In genomic region chr1:157105298-157105987, GRCh38 we compare ENCODE assay signal across 29 cellular contexts. TPM values are rescaled to one million over a fixed set of nuclear protein-coding genes. Genes with fewer than 3 reads are reported as not detected.
DNase-seq lines count a peak whose midpoint lies in the region; ATAC-seq and TF ChIP-seq lines count a peak whose summit lies in the region.
"Had no signal": no experiment of that assay in that cellular context is flagged by ENCODE, and none has a peak within 500 bp of the region (broad histone marks: within the 10 kb centered on the region; RNA-seq: fewer than 3 reads in every experiment).

No MANE protein-coding gene starts in this region.

- POLR2A ChIA-PET in SK-N-SH (lab: Yijun Ruan, JAX), result no interaction called here

- no peaks in the 10 kb centered on the region for H3K9me2 ChIP-seq in SK-N-SH

- WGBS in SK-N-SH (ENCODE audit: low lambda C conversion rate), result 69% methylated on average over 10 of the region's 14 CpGs
- WGBS in smooth muscle cell (ENCODE audit: low lambda C conversion rate), result 88% methylated on average over 14 of the region's 14 CpGs
- WGBS in heart left ventricle, 4 donors, result 55 to 60% (median 56%) methylated on average over 12 to 14 of the region's 14 CpGs

- no peak for DNase-seq in SK-N-SH
- DNase-seq in NCI-H82 (lab: John Stamatoyannopoulos, UW), result peak; percentile 81
- DNase-seq in islet precursor cell, result peak; percentile 24
- DNase-seq in smooth muscle cell (lab: John Stamatoyannopoulos, UW; ENCODE audit: unreplicated experiment), result no peak
- DNase-seq in DMS153 (lab: John Stamatoyannopoulos, UW), result no peak
- DNase-seq in HT-29 (ENCODE audit: low spot score), result no peak
- DNase-seq in heart left ventricle, result no peak
- DNase-seq: activated CD8-positive, alpha-beta T cell treated with anti-CD3 and anti-CD28 coated beads for 36 hours; activated naive CD4-positive, alpha-beta T cell treated with anti-CD3 and anti-CD28 coated beads, Interleukin-2, amount 50 U/mL, for 16 hours; BE2C; cerebellar nuclear complex; effector CD4-positive, alpha-beta T cell; erythroblast; naive thymus-derived CD4-positive, alpha-beta T cell; NCI-H1436; NCI-H2171; NCI-H526 treated with DMSO at 0.1 percent for 48 hours; SIG-M5; stimulated activated CD4-positive, alpha-beta T cell treated with anti-CD3 and anti-CD28 coated beads, Interleukin-2, amount 100 ng/mL, for 48 hours; stimulated activated naive CD8-positive, alpha-beta T cell treated with anti-CD3 and anti-CD28 coated beads, Interleukin-15, amount 100 ng/mL, for 72 hours; transverse colon had no signal

- H3K4me3 ChIP-seq in SK-N-SH (ENCODE audit: low read depth in 2 of 2, low read length in 1 of 2), result no peak overlapping the region
- H3K4me3 ChIP-seq in smooth muscle cell, result no peak overlapping the region
- H3K4me3 ChIP-seq in heart left ventricle, result no peak overlapping the region
- H3K4me3 ChIP-seq: prostate gland, transverse colon had no signal

- H3K36me3 ChIP-seq in SK-N-SH (replicated peaks in 1 of 2; ENCODE audit: control insufficient read depth in 1 of 2, insufficient read depth in 2 of 2, low read length in 1 of 2) (no peaks in the 10 kb centered on the region), smooth muscle cell (ENCODE audit: low read depth) (no peaks in the 10 kb centered on the region), heart left ventricle (no peaks in the 10 kb centered on the region)
- H3K36me3 ChIP-seq: BE2C, prostate gland, transverse colon had no signal

- TF ChIP-seq POLR2A in heart left ventricle (IDR thresholded peaks at IDR 0.05), result no peak

- H3K4me2 ChIP-seq in SK-N-SH (no peak overlapping the region), smooth muscle cell (no peak overlapping the region)

- H3K4me1 ChIP-seq in SK-N-SH (ENCODE audit: control insufficient read depth in 1 of 2, insufficient read depth in 2 of 2, low read depth in 1 of 2, low read length in 1 of 2) (peaks cover 0 to 17% of the 10 kb centered on the region in 2 experiments; a peak in 1 of 4 replicates), smooth muscle cell (ENCODE audit: low read depth) (peaks cover 6% of the 10 kb centered on the region), heart left ventricle (peaks cover 0 to 14% (median 0%) of the 10 kb centered on the region in 12 donors)
- H3K4me1 ChIP-seq: BE2C, prostate gland, transverse colon had no signal

- H3F3A ChIP-seq in SK-N-SH (replicated peaks; ENCODE audit: insufficient read depth), result no peaks in the 10 kb centered on the region
- H3F3A ChIP-seq in smooth muscle cell (ENCODE audit: low read depth), result no peaks in the 10 kb centered on the region

- H3K79me2 ChIP-seq in SK-N-SH (ENCODE audit: insufficient read depth) (no peaks in the 10 kb centered on the region), smooth muscle cell (ENCODE audit: low read depth) (no peaks in the 10 kb centered on the region)

- no peak for ATAC-seq in SK-N-SH treated with all-trans-retinoic acid at 6 μM for 48 hours
- no peak for ATAC-seq in heart left ventricle
- ATAC-seq: WTC11 had no signal

- H3K27ac ChIP-seq in SK-N-SH (ENCODE audit: low read depth in 2 of 2, low read length in 1 of 2) (peak overlapping the region in 1 of 2 experiments; percentile 47; a peak in 1 of 4 replicates), smooth muscle cell (ENCODE audit: low read depth) (no peak overlapping the region), heart left ventricle (peak overlapping the region in 1 of 12 donors; percentile 73)
- H3K27ac ChIP-seq: 22Rv1, prostate gland, transverse colon had no signal

- no peaks in the 10 kb centered on the region for H3K27me3 ChIP-seq in SK-N-SH (ENCODE audit: insufficient read depth)
- H3K27me3 ChIP-seq in smooth muscle cell (ENCODE audit: low read depth), result no peaks in the 10 kb centered on the region
- H3K27me3 ChIP-seq in heart left ventricle, result peaks cover 0 to 39% (median 24%) of the 10 kb centered on the region in 9 donors
- H3K27me3 ChIP-seq: BE2C had no signal

- intact Hi-C loops in heart left ventricle (cut with DNase I), result no loop called here

- H3K9ac ChIP-seq in SK-N-SH (no peak overlapping the region), smooth muscle cell (ENCODE audit: low read depth) (no peak overlapping the region)

- H2AFZ ChIP-seq in SK-N-SH (ENCODE audit: low read depth) (peak overlapping the region; percentile 95; the same call in 1 of the 2 replicates), smooth muscle cell (ENCODE audit: low read depth) (peak overlapping the region; percentile 91)

- TF ChIP-seq RAD21 in SK-N-SH (IDR thresholded peaks at IDR 0.05; ENCODE audit: low read length), result no peak

- TF ChIP-seq EP300 in SK-N-SH (IDR thresholded peaks at IDR 0.05; ENCODE audit: borderline replicate concordance in 1 of 2, low read depth in 1 of 2, low read length in 1 of 2), result no peak

- H4K20me1 ChIP-seq in SK-N-SH (ENCODE audit: insufficient read depth) (no peaks in the 10 kb centered on the region), smooth muscle cell (ENCODE audit: low read depth) (no peaks in the 10 kb centered on the region)

- TF ChIP-seq CTCF in SK-N-SH (IDR thresholded peaks at IDR 0.05) (no peak), smooth muscle cell (IDR thresholded peaks at IDR 0.05; ENCODE audit: borderline replicate concordance, insufficient read depth, poor library complexity, severe bottlenecking) (no peak), heart left ventricle (IDR thresholded peaks at IDR 0.05) (no peak)

- H3K9me3 ChIP-seq in SK-N-SH, result no peaks in the 10 kb centered on the region
- H3K9me3 ChIP-seq in smooth muscle cell (replicated peaks; ENCODE audit: low read depth), result no peaks in the 10 kb centered on the region
- no peaks in the 10 kb centered on the region for H3K9me3 ChIP-seq in heart left ventricle
- H3K9me3 ChIP-seq: BE2C, prostate gland, transverse colon had no signal

- CTCF ChIA-PET in SK-N-SH (lab: Yijun Ruan, JAX), result interaction anchor here (1.4 to 3.1 kb wide), 2 partner anchors 15 to 51 kb away, joined by 6 to 19 read pairs; no protein-coding TSS in a partner anchor

TF ChIP-seq in SK-N-SH, 30 proteins besides CTCF, POLR2A, EP300 and RAD21:
- TF ChIP-seq FOXM1 (IDR thresholded peaks at IDR 0.05; ENCODE audit: low read depth) (no peak), MEF2A (IDR thresholded peaks at IDR 0.05; ENCODE audit: borderline replicate concordance, low read depth) (no peak), GABPA (IDR thresholded peaks at IDR 0.05; ENCODE audit: low read depth) (no peak), USF2 (IDR thresholded peaks at IDR 0.05; ENCODE audit: borderline replicate concordance, low read depth, low read length) (no peak), ELF1 (IDR thresholded peaks at IDR 0.05) (no peak), MXI1 (IDR thresholded peaks at IDR 0.05; ENCODE audit: low read depth, low read length) (no peak), GATA2 (CRISPR knock-in tag; IDR thresholded peaks at IDR 0.05) (no peak), FOSL2 (IDR thresholded peaks at IDR 0.05; ENCODE audit: borderline replicate concordance, low read depth) (no peak)

TF ChIP-seq in SK-N-SH treated with all-trans-retinoic acid at 6 μM for 48 hours, 23 proteins besides CTCF, POLR2A, EP300 and RAD21:
- TF ChIP-seq ZFP30 (CRISPR knock-in tag; IDR thresholded peaks at IDR 0.05) (no peak), ZNF565 (CRISPR knock-in tag; conservative IDR thresholded peaks at IDR 0.05; ENCODE audit: low read depth) (no peak), ARNTL (CRISPR knock-in tag; IDR thresholded peaks at IDR 0.05; ENCODE audit: borderline replicate concordance, low read depth) (no peak)
TF ChIP-seq in SK-N-SH treated with all-trans-retinoic acid at 6 μM for 48 hours: peak in this region for 0.

RNA-seq across cellular contexts. Expression of gene ETV3L, which starts 5.8 kb away (rescaled TPM):
- polyA plus RNA-seq in SK-N-SH (2012; rRNA removed) (not detected in 2 replicates), smooth muscle cell (0.15 TPM in 1 of 2 replicates, not detected in the other), heart left ventricle (not detected)
- not detected in 2 replicates for polyA plus RNA-seq in SK-N-SH (2012; cell fraction: cytosol; rRNA removed)
- not detected in 2 replicates for polyA plus RNA-seq in SK-N-SH (2012; cell fraction: nucleus; rRNA removed)
- total RNA-seq in smooth muscle cell (0.31 TPM in 1 of 2 replicates, not detected in the other), heart left ventricle (not detected)
- total RNA-seq in HT-29 (2014; rRNA removed; shearing (Covaris generic)), result not detected in 2 replicates
- total RNA-seq: activated CD8-positive, alpha-beta T cell treated with anti-CD3 and anti-CD28 coated beads for 36 hours; mammary epithelial cell; MCF 10A; naive thymus-derived CD4-positive, alpha-beta T cell; prostate gland; skeletal muscle tissue; T-helper 2 cell treated with Interferon-gamma antibody and Interleukin-4, amounts not matched to agents 100 ng/mL and 5 ng/mL, for 36 hours; transverse colon had no signal
- polyA plus RNA-seq: mammary epithelial cell; naive thymus-derived CD4-positive, alpha-beta T cell had no signal

RNA-seq across cellular contexts. Expression of gene ETV3, which starts 32.8 kb away (rescaled TPM):
- polyA plus RNA-seq in SK-N-SH (2012; rRNA removed) (5.4 and 8.5 TPM in 2 replicates), smooth muscle cell (11.4 and 15.4 TPM in 2 replicates), heart left ventricle (1 to 10 TPM; 4.5 to 9.9 TPM)
- 5.2 and 5.6 TPM in 2 replicates for polyA plus RNA-seq in SK-N-SH (2012; cell fraction: cytosol; rRNA removed)
- polyA plus RNA-seq in SK-N-SH (2012; cell fraction: nucleus; rRNA removed), result 9.4 and 16.2 TPM in 2 replicates
- total RNA-seq in smooth muscle cell (33.2 and 46.7 TPM in 2 replicates), heart left ventricle (10 to 100 TPM in 8 of 9 donors, 1 to 10 TPM in 1; 9.4 to 24.3 (median 16.5) TPM)
- 8.9 and 9.5 TPM in 2 replicates for total RNA-seq in HT-29 (2014; rRNA removed; shearing (Covaris generic))

RNA-seq across cellular contexts. Expression of gene ARHGEF11, which starts 59.9 kb away (rescaled TPM):
- polyA plus RNA-seq in SK-N-SH (2012; rRNA removed), result 16.8 and 19.0 TPM in 2 replicates
- polyA plus RNA-seq in SK-N-SH (2012; cell fraction: cytosol; rRNA removed), result 7.6 and 11.5 TPM in 2 replicates
- polyA plus RNA-seq in SK-N-SH (2012; cell fraction: nucleus; rRNA removed), result 42.4 and 42.7 TPM in 2 replicates
- 15.1 and 22.4 TPM in 2 replicates for total RNA-seq in smooth muscle cell
- 18.1 and 20.1 TPM in 2 replicates for polyA plus RNA-seq in smooth muscle cell
- 24.9 and 28.6 TPM in 2 replicates for total RNA-seq in HT-29 (2014; rRNA removed; shearing (Covaris generic))
- total RNA-seq in heart left ventricle, result 10 to 100 TPM; 22.0 to 44.1 (median 32.4) TPM
- 10 to 100 TPM; 12.2 to 22.0 TPM for polyA plus RNA-seq in heart left ventricle

Comparison
In these comparisons a context has a peak if more than half of its experiments do, and no peak if none do; other contexts are left out.
1. DNase-seq: peak in NCI-H82 (single experiment) and islet precursor cell (single experiment); none in SK-N-SH (single experiment), smooth muscle cell (single experiment), DMS153 (single experiment), HT-29 (single experiment) and heart left ventricle (0 of 5).